9 cellular contexts compared by ENCODE assay signal in the genomic region with DNA sequence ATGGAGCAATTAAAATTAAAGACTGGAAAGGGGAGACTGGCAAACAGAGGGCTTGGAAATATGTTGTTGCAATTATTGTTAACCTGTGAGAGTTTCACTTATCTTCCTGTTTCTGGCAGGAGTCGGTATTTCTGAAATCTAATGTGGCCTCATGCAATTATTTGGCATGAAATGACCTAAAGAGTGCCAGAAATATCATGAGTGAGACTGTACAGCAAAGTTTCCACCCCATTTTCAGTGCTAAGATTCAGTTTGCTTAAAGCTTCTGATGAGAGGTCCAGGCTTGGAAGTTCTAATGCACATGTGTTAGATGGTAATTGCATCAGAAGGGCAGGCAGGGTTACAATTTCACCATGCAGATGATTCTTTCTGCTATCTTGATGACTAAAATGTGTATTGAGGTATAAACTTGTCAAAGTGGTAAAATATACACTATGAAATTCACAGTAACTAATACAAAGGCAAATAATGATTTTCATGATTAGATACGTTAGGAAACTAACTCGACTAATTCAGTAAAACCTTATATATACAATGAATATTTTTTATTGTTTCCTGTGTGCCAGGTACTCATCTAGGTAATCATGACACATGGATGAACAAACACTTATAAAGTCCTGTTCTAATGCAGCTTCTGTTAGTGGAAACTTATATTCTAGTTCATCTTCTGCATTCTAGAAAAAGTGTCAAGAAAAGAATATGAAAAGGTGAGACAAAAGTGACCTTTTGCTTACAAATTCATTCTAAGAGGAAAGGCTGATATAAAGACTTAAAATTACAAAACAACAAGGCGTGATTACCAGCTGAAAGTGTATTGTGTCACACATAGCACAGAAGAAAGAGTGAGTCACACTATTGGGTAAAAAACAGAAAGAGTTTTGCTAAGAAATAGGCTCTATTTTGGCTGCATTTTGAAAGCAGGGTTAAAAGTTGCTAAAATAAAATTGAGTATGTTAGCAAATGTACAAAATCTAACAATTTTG.
DNase-seq lines count a peak whose midpoint lies in the region; ATAC-seq lines count a peak whose summit lies in the region.
"Had no signal": no experiment of that assay in that cellular context is flagged by ENCODE, and none has a peak within 500 bp of the region (broad histone marks: within the 10 kb centered on the region; RNA-seq: fewer than 3 reads in every experiment).

No MANE protein-coding gene starts in this region.

- H3K4me3 Mint-ChIP-seq in activated naive CD8-positive, alpha-beta T cell treated with anti-CD3 and anti-CD28 coated beads for 36 hours, result no peak overlapping the region

- H3K27ac Mint-ChIP-seq in activated naive CD8-positive, alpha-beta T cell treated with anti-CD3 and anti-CD28 coated beads for 36 hours, result no peak overlapping the region

- no peaks in the 10 kb centered on the region for H3K4me1 Mint-ChIP-seq in activated naive CD8-positive, alpha-beta T cell treated with anti-CD3 and anti-CD28 coated beads for 36 hours

- H3K4me3 ChIP-seq in skeletal muscle cell (ENCODE audit: low read depth, low read length), result no peak overlapping the region
- H3K4me3 ChIP-seq: spleen had no signal

- DNase-seq in HCEC 1CT (peak; percentile 77), NOMO-1 treated with dmso at 0.1 percent for 144 hours (lab: John Stamatoyannopoulos, UW; ENCODE audit: unreplicated experiment) (peak; percentile 81), fibroblast of gingiva (ENCODE audit: low read depth) (peak; percentile 74), skeletal muscle cell (ENCODE audit: low read depth) (peak; percentile 55), pons (ENCODE audit: low spot score) (no peak), left lobe of liver (ENCODE audit: low spot score) (no peak)
- DNase-seq in activated naive CD8-positive, alpha-beta T cell treated with anti-CD3 and anti-CD28 coated beads for 36 hours, result no peak
- DNase-seq: NCI-H187, spleen had no signal

- H3K36me3 Mint-ChIP-seq in activated naive CD8-positive, alpha-beta T cell treated with anti-CD3 and anti-CD28 coated beads for 36 hours, result no peaks in the 10 kb centered on the region

- peaks cover 2% of the 10 kb centered on the region for H3K9me3 Mint-ChIP-seq in activated naive CD8-positive, alpha-beta T cell treated with anti-CD3 and anti-CD28 coated beads for 36 hours

- no peak for ATAC-seq in left lobe of liver

- H3K27me3 Mint-ChIP-seq in activated naive CD8-positive, alpha-beta T cell treated with anti-CD3 and anti-CD28 coated beads for 36 hours, result no peaks in the 10 kb centered on the region

Comparison
In these comparisons a context has a peak if more than half of its experiments do, and no peak if none do; other contexts are left out.
1. DNase-seq: peak in HCEC 1CT (single experiment), NOMO-1 treated with dmso at 0.1 percent for 144 hours (single experiment), fibroblast of gingiva (single experiment) and skeletal muscle cell (single experiment); none in pons (single experiment), left lobe of liver (single experiment) and activated naive CD8-positive, alpha-beta T cell treated with anti-CD3 and anti-CD28 coated beads for 36 hours (single experiment).